1 cellular context compared by ENCODE assay signal in the genomic region with DNA sequence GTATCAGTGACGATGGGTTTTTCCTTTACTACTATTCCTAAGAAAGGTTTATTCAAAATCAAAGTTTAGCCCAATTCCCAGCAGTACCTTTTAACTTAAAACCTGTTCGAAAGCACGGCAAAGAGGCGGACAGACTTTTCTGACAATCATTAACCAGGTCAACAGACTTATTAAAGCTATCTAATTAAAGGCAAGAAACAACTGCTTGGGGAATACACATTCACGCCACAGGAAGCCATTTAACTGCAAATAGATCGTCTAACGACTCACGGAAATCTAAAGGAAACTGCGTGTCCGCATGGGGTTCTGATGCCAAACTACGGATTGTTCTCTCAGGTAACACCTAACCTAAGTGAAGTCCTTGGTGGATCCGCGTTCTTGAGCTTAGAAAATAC.
TF ChIP-seq lines count a peak whose summit lies in the region.

No MANE protein-coding gene starts in this region.

TF ChIP-seq in K562, 482 proteins besides CTCF, POLR2A, EP300 and RAD21 (continued from another document):
- TF ChIP-seq SMARCC2 (IDR thresholded peaks at IDR 0.05; ENCODE audit: low read depth), result 0 out of 2 replicates have a peak, but pooled peaks have one; percentile 18
